In the genomic region with DNA sequence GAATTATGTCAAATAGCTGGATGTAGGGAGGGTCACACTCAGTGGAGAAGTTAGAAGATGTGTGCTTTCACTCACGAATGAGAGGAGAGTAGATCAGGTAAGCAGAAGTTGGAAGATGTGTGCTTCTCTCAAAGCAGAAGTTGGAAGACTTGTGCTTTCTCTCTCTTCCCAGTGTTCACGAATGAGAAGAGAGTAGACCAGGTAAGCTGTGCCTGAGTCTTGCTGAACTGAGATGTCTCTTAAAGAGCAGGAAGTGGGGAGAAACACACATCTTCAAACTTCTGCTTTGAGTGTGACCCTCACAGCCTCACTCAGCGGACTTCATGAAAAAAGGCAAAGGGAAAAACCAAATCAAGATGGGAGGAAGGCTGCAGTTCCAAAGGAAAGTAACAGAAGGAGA, we compare ENCODE assay signal across 24 cellular contexts. TPM values are rescaled to one million over a fixed set of nuclear protein-coding genes. Genes with fewer than 3 reads are reported as not detected.
A peak's percentile ranks its signal among the peaks of the same experiment; 100 is the strongest.
DNase-seq lines count a peak whose midpoint lies in the region; ATAC-seq and TF ChIP-seq lines count a peak whose summit lies in the region.
"Had no signal": no experiment of that assay in that cellular context is flagged by ENCODE, and none has a peak within 500 bp of the region (broad histone marks: within the 10 kb centered on the region; RNA-seq: fewer than 3 reads in every experiment).

No MANE protein-coding gene starts in this region.

- H3K9me3 ChIP-seq in neural progenitor cell (ENCODE audit: low read depth), result no peaks in the 10 kb centered on the region
- H3K9me3 ChIP-seq: BE2C, gastroesophageal sphincter had no signal

- no peaks in the 10 kb centered on the region for H4K20me1 ChIP-seq in neural progenitor cell (ENCODE audit: low read depth)

- H3K27ac ChIP-seq in neural progenitor cell, result no peak overlapping the region
- H3K27ac ChIP-seq: gastroesophageal sphincter had no signal

- ATAC-seq in activated CD4-positive, alpha-beta T cell treated with anti-CD3 and anti-CD28 coated beads for 36 hours, result peak; percentile 22
- ATAC-seq in GM21619 (IDR thresholded peaks at IDR 0.05; ENCODE audit: unreplicated experiment), result peak; percentile 57
- ATAC-seq in HG03354 (IDR thresholded peaks at IDR 0.05; ENCODE audit: poor library complexity, severe bottlenecking, unreplicated experiment), result peak; percentile 57
- ATAC-seq: activated CD8-positive, alpha-beta T cell treated with anti-CD3 and anti-CD28 coated beads for 36 hours; esophagus mucosa; gastroesophageal sphincter; Right ventricle myocardium inferior; T-cell had no signal

- no peak for DNase-seq in activated CD4-positive, alpha-beta T cell treated with anti-CD3 and anti-CD28 coated beads for 36 hours
- no peak for DNase-seq in activated CD4-positive, alpha-beta T cell treated with anti-CD3 and anti-CD28 coated beads, Interleukin-2, amount 50 U/mL, for 4 hours
- DNase-seq in neural progenitor cell (ENCODE audit: low spot score) (no peak), NCI-H187 treated with DMSO at 0.1 percent for 48 hours (lab: John Stamatoyannopoulos, UW) (no peak), NCI-H187 (lab: John Stamatoyannopoulos, UW) (no peak)
- DNase-seq in stimulated activated CD4-positive, alpha-beta T cell treated with anti-CD3 and anti-CD28 coated beads, Interleukin-2, amount 100 ng/mL, for 48 hours, result no peak
- DNase-seq: 8988T; activated CD8-positive, alpha-beta T cell treated with anti-CD3 and anti-CD28 coated beads for 36 hours; activated T-cell treated with anti-CD3 and anti-CD28 coated beads, Interleukin-2, amount 50 U/mL, for 48 hours; BE2C; cerebellar nuclear complex; effector CD8-positive, alpha-beta T cell; midbrain; NCI-H1092; NCI-H524 treated with DMSO at 0.1 percent for 48 hours; nephron progenitor cell; T-cell had no signal

- CTCF ChIA-PET in activated CD4-positive, alpha-beta T cell treated with anti-CD3 and anti-CD28 coated beads for 36 hours (lab: Charles Lee), result interaction anchor here (0.6 to 1.2 kb wide), 2 partner anchors 73 to 285 kb away, joined by 3 read pairs; no protein-coding TSS in a partner anchor

- no peak overlapping the region for H3K27ac Mint-ChIP-seq in activated CD4-positive, alpha-beta T cell treated with anti-CD3 and anti-CD28 coated beads for 36 hours
- no peak overlapping the region for H3K27ac Mint-ChIP-seq in neural progenitor cell
- H3K27ac Mint-ChIP-seq: activated CD8-positive, alpha-beta T cell treated with anti-CD3 and anti-CD28 coated beads for 36 hours; nephron progenitor cell; progenitor cell of endocrine pancreas had no signal

- H3K27me3 Mint-ChIP-seq in activated CD4-positive, alpha-beta T cell treated with anti-CD3 and anti-CD28 coated beads for 36 hours, result peaks cover 2% of the 10 kb centered on the region
- H3K27me3 Mint-ChIP-seq in neural progenitor cell (ENCODE audit: insufficient read depth, low read depth), result peaks cover 4% of the 10 kb centered on the region
- H3K27me3 Mint-ChIP-seq: activated naive CD4-positive, alpha-beta T cell treated with anti-CD3 and anti-CD28 coated beads, Interleukin-2, amount 50 U/mL, for 24 hours had no signal

- intact Hi-C loops in activated CD4-positive, alpha-beta T cell treated with anti-CD3 and anti-CD28 coated beads for 36 hours (cut with DNase I, micrococcal nuclease), result no loop called here

- no peak overlapping the region for H3K9ac ChIP-seq in neural progenitor cell

- no peaks in the 10 kb centered on the region for H3K36me3 Mint-ChIP-seq in activated CD4-positive, alpha-beta T cell treated with anti-CD3 and anti-CD28 coated beads for 36 hours (ENCODE audit: low read depth)
- no peaks in the 10 kb centered on the region for H3K36me3 Mint-ChIP-seq in neural progenitor cell
- H3K36me3 Mint-ChIP-seq: activated naive CD4-positive, alpha-beta T cell treated with anti-CD3 and anti-CD28 coated beads, Interleukin-2, amount 50 U/mL, for 24 hours; T-cell had no signal

- no peaks in the 10 kb centered on the region for H3F3A ChIP-seq in neural progenitor cell (ENCODE audit: low read depth)

- H3K79me2 ChIP-seq in neural progenitor cell (ENCODE audit: low read depth), result no peaks in the 10 kb centered on the region

- H3K4me2 ChIP-seq in neural progenitor cell, result no peak overlapping the region

- H3K4me1 Mint-ChIP-seq in activated CD4-positive, alpha-beta T cell treated with anti-CD3 and anti-CD28 coated beads for 36 hours, result peaks cover 9% of the 10 kb centered on the region
- no peaks in the 10 kb centered on the region for H3K4me1 Mint-ChIP-seq in neural progenitor cell
- H3K4me1 Mint-ChIP-seq: nephron progenitor cell had no signal

- H3K27me3 ChIP-seq in neural progenitor cell, result peaks cover 49% of the 10 kb centered on the region
- H3K27me3 ChIP-seq: BE2C, gastroesophageal sphincter had no signal

- H2AFZ ChIP-seq in neural progenitor cell (replicated peaks), result peak overlapping the region; percentile 52

- H3K36me3 ChIP-seq in neural progenitor cell, result no peaks in the 10 kb centered on the region
- H3K36me3 ChIP-seq: BE2C, gastroesophageal sphincter had no signal

- H3K4me3 Mint-ChIP-seq in activated CD4-positive, alpha-beta T cell treated with anti-CD3 and anti-CD28 coated beads for 36 hours, result no peak overlapping the region
- H3K4me3 Mint-ChIP-seq in neural progenitor cell, result no peak overlapping the region
- H3K4me3 Mint-ChIP-seq: activated CD8-positive, alpha-beta T cell treated with anti-CD3 and anti-CD28 coated beads for 36 hours; activated naive CD4-positive, alpha-beta T cell treated with anti-CD3 and anti-CD28 coated beads, Interleukin-2, amount 50 U/mL, for 24 hours; nephron progenitor cell; T-cell had no signal

- no peak overlapping the region for H3K4me3 ChIP-seq in neural progenitor cell
- H3K4me3 ChIP-seq: gastroesophageal sphincter had no signal

- H3K4me1 ChIP-seq in neural progenitor cell, result no peaks in the 10 kb centered on the region
- H3K4me1 ChIP-seq: BE2C had no signal

- POLR2A ChIA-PET in activated CD4-positive, alpha-beta T cell treated with anti-CD3 and anti-CD28 coated beads for 36 hours (lab: Charles Lee), result no interaction called here

- no peak for TF ChIP-seq CTCF in neural progenitor cell (IDR thresholded peaks at IDR 0.05)

- no peaks in the 10 kb centered on the region for H3K9me3 Mint-ChIP-seq in activated CD4-positive, alpha-beta T cell treated with anti-CD3 and anti-CD28 coated beads for 36 hours (ENCODE audit: low read depth)
- H3K9me3 Mint-ChIP-seq in neural progenitor cell, result no peaks in the 10 kb centered on the region
- H3K9me3 Mint-ChIP-seq: activated CD8-positive, alpha-beta T cell treated with anti-CD3 and anti-CD28 coated beads for 36 hours; activated naive CD4-positive, alpha-beta T cell treated with anti-CD3 and anti-CD28 coated beads, Interleukin-2, amount 50 U/mL, for 24 hours; nephron progenitor cell; T-cell had no signal

RNA-seq across cellular contexts. Expression of gene TMEM243, which starts 7.0 kb away (rescaled TPM):
- total RNA-seq in activated CD4-positive, alpha-beta T cell treated with anti-CD3 and anti-CD28 coated beads for 36 hours, result 10 to 100 TPM; 44.1 to 46.9 TPM
- total RNA-seq in neural progenitor cell (ENCODE audit: low replicate concordance), result 21.0 and 30.6 TPM in 2 replicates
